13 cellular contexts compared by ENCODE assay signal in genomic region chr5:143176048-143176447, GRCh38.
DNase-seq lines count a peak whose midpoint lies in the region; ATAC-seq and TF ChIP-seq lines count a peak whose summit lies in the region.
"Had no signal": no experiment of that assay in that cellular context is flagged by ENCODE, and none has a peak within 500 bp of the region (broad histone marks: within the 10 kb centered on the region; RNA-seq: fewer than 3 reads in every experiment).

No MANE protein-coding gene starts in this region.

- H3K27me3 ChIP-seq in brain microvascular endothelial cell (replicated peaks) (no peaks in the 10 kb centered on the region), psoas muscle (ENCODE audit: insufficient read depth in 3 of 3, low read length in 2 of 3) (no peaks in the 10 kb centered on the region)

- ATAC-seq in psoas muscle (peak; percentile 60 to 86 (median 78)), GM18907 (IDR thresholded peaks at IDR 0.05; ENCODE audit: unreplicated experiment) (no peak)
- ATAC-seq: activated naive CD4-positive, alpha-beta T cell treated with anti-CD3 and anti-CD28 coated beads, Interleukin-2, amount 50 U/mL, for 72 hours had no signal

- no peaks in the 10 kb centered on the region for H3K36me3 ChIP-seq in brain microvascular endothelial cell (replicated peaks)
- H3K36me3 ChIP-seq in psoas muscle (ENCODE audit: insufficient read depth in 1 of 2, low read depth in 1 of 2), result no peaks in the 10 kb centered on the region

- H3K9me3 Mint-ChIP-seq in activated T-helper 2 cell treated with anti-CD3 and anti-CD28 coated beads, Interferon-gamma antibody, Interleukin-2, Interleukin-4, amounts not matched to agents 10 μg/mL and 5 μg/mL and 100 μg/mL, durations not matched to agents 14 hours and 24 hours and 36 hours, result peaks cover 3% of the 10 kb centered on the region
- H3K9me3 Mint-ChIP-seq: CD4-positive, alpha-beta memory T cell had no signal

- 41 to 48% (median 42%) methylated on average over 3 of the region's 3 CpGs for WGBS in psoas muscle, 3 donors

- H3K4me1 Mint-ChIP-seq in activated T-helper 2 cell treated with anti-CD3 and anti-CD28 coated beads, Interferon-gamma antibody, Interleukin-2, Interleukin-4, amounts not matched to agents 10 μg/mL and 5 μg/mL and 100 μg/mL, durations not matched to agents 14 hours and 24 hours and 36 hours (ENCODE audit: low read depth), result peaks cover 9% of the 10 kb centered on the region

- intact Hi-C loops in psoas muscle (cut with DNase I), result loop anchor here (5.0 kb wide), 2 partner anchors 34 to 226 kb away; partner anchors contain the start of gene NR3C1 (in 1 of the 2)
- intact Hi-C loops in activated T-helper 2 cell treated with anti-CD3 and anti-CD28 coated beads, Interferon-gamma antibody, Interleukin-2, Interleukin-4, amounts not matched to agents 10 μg/mL and 5 μg/mL and 100 μg/mL, durations not matched to agents 14 hours and 24 hours and 36 hours (cut with micrococcal nuclease), result no loop called here

- H3K4me3 ChIP-seq in brain microvascular endothelial cell (ENCODE audit: low read depth, low read length) (no peak overlapping the region), psoas muscle (no peak overlapping the region)

- TF ChIP-seq CTCF in GM13977 (IDR thresholded peaks at IDR 0.05; ENCODE audit: extremely low read depth, insufficient read depth, missing control alignments) (peak; percentile 15), brain microvascular endothelial cell (IDR thresholded peaks at IDR 0.05; ENCODE audit: low read depth, low read length, missing control alignments) (peak; percentile 1), psoas muscle (IDR thresholded peaks at IDR 0.05) (no peak)

- H3K27ac Mint-ChIP-seq in activated T-helper 2 cell treated with anti-CD3 and anti-CD28 coated beads, Interferon-gamma antibody, Interleukin-2, Interleukin-4, amounts not matched to agents 10 μg/mL and 5 μg/mL and 100 μg/mL, durations not matched to agents 14 hours and 24 hours and 36 hours, result no peak overlapping the region
- H3K27ac Mint-ChIP-seq: activated naive CD4-positive, alpha-beta T cell treated with anti-CD3 and anti-CD28 coated beads, Interleukin-2, amount 50 U/mL, for 72 hours; CD4-positive, alpha-beta memory T cell had no signal

- H3K36me3 Mint-ChIP-seq in activated T-helper 2 cell treated with anti-CD3 and anti-CD28 coated beads, Interferon-gamma antibody, Interleukin-2, Interleukin-4, amounts not matched to agents 10 μg/mL and 5 μg/mL and 100 μg/mL, durations not matched to agents 14 hours and 24 hours and 36 hours (ENCODE audit: low read depth), result peaks cover 10% of the 10 kb centered on the region

- H3K27me3 Mint-ChIP-seq in activated T-helper 2 cell treated with anti-CD3 and anti-CD28 coated beads, Interferon-gamma antibody, Interleukin-2, Interleukin-4, amounts not matched to agents 10 μg/mL and 5 μg/mL and 100 μg/mL, durations not matched to agents 14 hours and 24 hours and 36 hours (ENCODE audit: low read depth), result no peaks in the 10 kb centered on the region
- H3K27me3 Mint-ChIP-seq: CD4-positive, alpha-beta memory T cell had no signal

- H3K4me3 Mint-ChIP-seq in activated T-helper 2 cell treated with anti-CD3 and anti-CD28 coated beads, Interferon-gamma antibody, Interleukin-2, Interleukin-4, amounts not matched to agents 10 μg/mL and 5 μg/mL and 100 μg/mL, durations not matched to agents 14 hours and 24 hours and 36 hours (ENCODE audit: low read depth), result no peak overlapping the region
- H3K4me3 Mint-ChIP-seq: CD4-positive, alpha-beta memory T cell; neural crest cell had no signal

- no peaks in the 10 kb centered on the region for H3K9me3 ChIP-seq in psoas muscle

- H3K27ac ChIP-seq in brain microvascular endothelial cell (peak overlapping the region; percentile 79), psoas muscle (peak overlapping the region; percentile 85)
- H3K27ac ChIP-seq: VCaP had no signal

- in situ Hi-C loops in GM13977 (cut with MboI; ENCODE audit: low pct_unique_long_range_greater_than_20kb, low sequenced_read_pairs, unreplicated experiment), result no loop called here
- in situ Hi-C loops in brain microvascular endothelial cell (cut with HindIII; ENCODE audit: low pct_ligation_motif_present, low sequenced_read_pairs), result no loop called here

- peaks cover 28% of the 10 kb centered on the region for H3K4me1 ChIP-seq in psoas muscle

- no peak for DNase-seq in GM13977 (ENCODE audit: low spot score)
- DNase-seq in NCI-H446 treated with DMSO at 0.1 percent for 48 hours (lab: John Stamatoyannopoulos, UW), result peak; percentile 61
- DNase-seq in brain microvascular endothelial cell, result no peak
- no peak for DNase-seq in psoas muscle
- no peak for DNase-seq in activated T-helper 2 cell treated with anti-CD3 and anti-CD28 coated beads, Interferon-gamma antibody, Interleukin-2, Interleukin-4, amounts not matched to agents 10 μg/mL and 5 μg/mL and 100 μg/mL, durations not matched to agents 14 hours and 24 hours and 36 hours (ENCODE audit: low spot score)
- no peak for DNase-seq in stimulated activated CD4-positive, alpha-beta T cell treated with anti-CD3 and anti-CD28 coated beads, Interleukin-2, amount 100 ng/mL, for 24 hours
- DNase-seq: CD4-positive, alpha-beta memory T cell; hypothalamus; NCI-H526 treated with DMSO at 0.1 percent for 48 hours had no signal
